ENCODE assay signal across 27 cellular contexts in genomic region chr1:40265298-40265697, GRCh38. TPM values are rescaled to one million over a fixed set of nuclear protein-coding genes. Genes with fewer than 3 reads are reported as not detected.
A peak's percentile ranks its signal among the peaks of the same experiment; 100 is the strongest.
DNase-seq lines count a peak whose midpoint lies in the region; ATAC-seq, FAIRE-seq and TF ChIP-seq lines count a peak whose summit lies in the region.
"Had no signal": no experiment of that assay in that cellular context is flagged by ENCODE, and none has a peak within 500 bp of the region (broad histone marks: within the 10 kb centered on the region; RNA-seq: fewer than 3 reads in every experiment).

No MANE protein-coding gene starts in this region.

- dilution Hi-C loops in keratinocyte (cut with MboI; ENCODE audit: extremely low pct_ligation_motif_present, low sequenced_read_pairs) = no loop called here

- H3K4me3 ChIP-seq in HepG2 (replicated peaks in 1 of 3; ENCODE audit: insufficient read depth in 1 of 3, low read depth in 2 of 3, low read length in 3 of 3) (no peak overlapping the region), right lobe of liver (no peak overlapping the region), keratinocyte (ENCODE audit: control insufficient read depth in 2 of 3, extremely low read depth in 1 of 3, insufficient read depth in 2 of 3, low read depth in 1 of 3, low read length in 3 of 3) (no peak overlapping the region)
- H3K4me3 ChIP-seq: BLaER1, SJCRH30 had no signal

- H2AFZ ChIP-seq in HepG2 (ENCODE audit: low read length) = no peak overlapping the region
- no peak overlapping the region for H2AFZ ChIP-seq in keratinocyte (ENCODE audit: control insufficient read depth, low read length)

- TF ChIP-seq EP300 in HepG2 (IDR thresholded peaks at IDR 0.05; ENCODE audit: low read depth in 2 of 2, low read length in 2 of 2) (no peak), HepG2 (CRISPR knock-in tag; IDR thresholded peaks at IDR 0.05; ENCODE audit: borderline replicate concordance) (no peak)

- ATAC-seq in HepG2 (no peak), right lobe of liver (no peak), GM18861 (IDR thresholded peaks at IDR 0.05; ENCODE audit: unreplicated experiment) (no peak)
- ATAC-seq: PC-3, Right ventricle myocardium inferior had no signal

- no peak for TF ChIP-seq RAD21 in HepG2 (CRISPR knock-in tag; IDR thresholded peaks at IDR 0.05)

- peaks cover 62% of the 10 kb centered on the region for H3K36me3 Mint-ChIP-seq in activated CD4-positive, alpha-beta T cell treated with anti-CD3 and anti-CD28 coated beads, Interleukin-2, amount 10 ng/mL, durations not matched to agents 24 days and 14 days (ENCODE audit: low read depth)

- H3K9me1 ChIP-seq in keratinocyte (ENCODE audit: control insufficient read depth, extremely low read depth, insufficient read depth, low read length) = no peaks in the 10 kb centered on the region

- H3K4me1 ChIP-seq in HepG2 (ENCODE audit: insufficient read depth, low read length) (no peaks in the 10 kb centered on the region), right lobe of liver (peaks cover 0 to 16% (median 3%) of the 10 kb centered on the region in 4 donors), keratinocyte (ENCODE audit: control insufficient read depth, extremely low read depth, insufficient read depth, low read length) (peaks cover 28% of the 10 kb centered on the region)
- H3K4me1 ChIP-seq: SJCRH30 had no signal

- CTCF ChIA-PET in HepG2 (lab: Yijun Ruan, JAX; ENCODE audit: low intra/inter-chr PET ratio, low total read pairs) = no interaction called here

- no TSS peak for BruUV-seq in HepG2 (replicated peaks; lab: Mats Ljungman, UMichigan)

- H3K27ac Mint-ChIP-seq in activated CD4-positive, alpha-beta T cell treated with anti-CD3 and anti-CD28 coated beads, Interleukin-2, amount 10 ng/mL, durations not matched to agents 24 days and 14 days = peak overlapping the region; percentile 5

- FAIRE-seq in HepG2 (lab: Jason Lieb, UNC) (no peak), keratinocyte (lab: Jason Lieb, UNC) (no peak)
- FAIRE-seq: H54 had no signal

- no peaks in the 10 kb centered on the region for H3K27me3 Mint-ChIP-seq in activated CD4-positive, alpha-beta T cell treated with anti-CD3 and anti-CD28 coated beads, Interleukin-2, amount 10 ng/mL, durations not matched to agents 24 days and 14 days
- H3K27me3 Mint-ChIP-seq: CD4-positive, CD25-positive, alpha-beta regulatory T cell had no signal

- intact Hi-C loops in activated CD4-positive, alpha-beta T cell treated with anti-CD3 and anti-CD28 coated beads, Interleukin-2, amount 10 ng/mL, durations not matched to agents 24 days and 14 days (cut with micrococcal nuclease) = loop anchor here (2.0 kb wide), 2 partner anchors 50 to 78 kb away; no protein-coding TSS in a partner anchor
- intact Hi-C loops in HepG2 (cut with micrococcal nuclease; ENCODE audit: unreplicated experiment) (no loop called here), right lobe of liver (cut with DNase I) (no loop called here)

- DNase-seq in activated CD4-positive, alpha-beta T cell treated with anti-CD3 and anti-CD28 coated beads, Interleukin-2, amount 10 ng/mL, durations not matched to agents 24 days and 14 days = no peak
- DNase-seq in activated CD4-positive, alpha-beta T cell treated with anti-CD3 and anti-CD28 coated beads for 4 hours = no peak
- DNase-seq in HepG2 (ENCODE audit: low spot score) = no peak
- DNase-seq in right lobe of liver = no peak
- DNase-seq in keratinocyte (ENCODE audit: low read depth, low spot score) = no peak
- no peak for DNase-seq in NCI-H82 (lab: John Stamatoyannopoulos, UW)
- no peak for DNase-seq in NCI-H510A (lab: John Stamatoyannopoulos, UW)
- DNase-seq: 8988T; CD4-positive, CD25-positive, alpha-beta regulatory T cell; Karpas-422; NCI-H1105; NCI-H1436 treated with DMSO at 0.1 percent for 48 hours; NCI-H187 treated with DMSO at 0.1 percent for 48 hours; NCI-H2171 treated with DMSO at 0.1 percent for 48 hours; NCI-H345; NCI-H524; NCI-H774; NK-92 treated with Interleukin-12 subunit alpha and Interleukin-12 subunit beta, amount 100 ng/mL, for 24 hours; PC-3; SJCRH30 had no signal

- POLR2A ChIA-PET in HepG2 (lab: Yijun Ruan, JAX) = no interaction called here

- no peak for TF ChIP-seq CTCF in HepG2 (CRISPR knock-in tag; IDR thresholded peaks at IDR 0.05)
- no peak for TF ChIP-seq CTCF in right lobe of liver (IDR thresholded peaks at IDR 0.05)
- TF ChIP-seq CTCF in keratinocyte (optimal IDR thresholded peaks at IDR 0.05 in 1 of 3, IDR thresholded peaks at IDR 0.05 in 1 of 3, conservative IDR thresholded peaks at IDR 0.05 in 1 of 3; ENCODE audit: extremely low read depth in 1 of 3, insufficient read depth in 2 of 3, low read length in 3 of 3) = no peak

- H3K9ac ChIP-seq in HepG2 (ENCODE audit: insufficient read depth, low read depth, low read length) (no peak overlapping the region), keratinocyte (ENCODE audit: control insufficient read depth, extremely low read depth, insufficient read depth, low read length) (no peak overlapping the region)
- H3K9ac ChIP-seq: BLaER1 had no signal

- in situ Hi-C loops in HepG2 (cut with HindIII; ENCODE audit: extremely low pct_ligation_motif_present, low pct_unique_long_range_greater_than_20kb) = no loop called here

- H4K20me1 ChIP-seq in HepG2 (ENCODE audit: insufficient read depth, low read length) = no peaks in the 10 kb centered on the region
- no peaks in the 10 kb centered on the region for H4K20me1 ChIP-seq in keratinocyte (ENCODE audit: control insufficient read depth, extremely low read depth, insufficient read depth, low read length)

- H3K9me3 Mint-ChIP-seq in activated CD4-positive, alpha-beta T cell treated with anti-CD3 and anti-CD28 coated beads, Interleukin-2, amount 10 ng/mL, durations not matched to agents 24 days and 14 days = no peaks in the 10 kb centered on the region
- H3K9me3 Mint-ChIP-seq: CD4-positive, CD25-positive, alpha-beta regulatory T cell had no signal

- peaks cover 42% of the 10 kb centered on the region for H3K4me1 Mint-ChIP-seq in activated CD4-positive, alpha-beta T cell treated with anti-CD3 and anti-CD28 coated beads, Interleukin-2, amount 10 ng/mL, durations not matched to agents 24 days and 14 days

- H3K27ac ChIP-seq in HepG2 (ENCODE audit: extremely low read length, insufficient read depth, low read length) (no peak overlapping the region), right lobe of liver (no peak overlapping the region), keratinocyte (ENCODE audit: control insufficient read depth, insufficient read depth, low read length) (peak overlapping the region; percentile 5)
- H3K27ac ChIP-seq: BLaER1, HL-60, SJCRH30 had no signal

- H3K4me3 Mint-ChIP-seq in activated CD4-positive, alpha-beta T cell treated with anti-CD3 and anti-CD28 coated beads, Interleukin-2, amount 10 ng/mL, durations not matched to agents 24 days and 14 days = no peak overlapping the region
- H3K4me3 Mint-ChIP-seq: CD4-positive, CD25-positive, alpha-beta regulatory T cell had no signal

- H3K9me3 ChIP-seq in HepG2 (ENCODE audit: low read length) (no peaks in the 10 kb centered on the region), right lobe of liver (no peaks in the 10 kb centered on the region), keratinocyte (ENCODE audit: control insufficient read depth, low read depth, low read length) (no peaks in the 10 kb centered on the region)
- H3K9me3 ChIP-seq: BLaER1, SJCRH30 had no signal

- H3K27me3 ChIP-seq in HepG2 (ENCODE audit: control insufficient read depth in 1 of 2, insufficient read depth in 2 of 2, low read length in 2 of 2) = no peaks in the 10 kb centered on the region
- H3K27me3 ChIP-seq in right lobe of liver = no peaks in the 10 kb centered on the region
- no peaks in the 10 kb centered on the region for H3K27me3 ChIP-seq in keratinocyte (ENCODE audit: control insufficient read depth, extremely low read depth, insufficient read depth, low read length)
- H3K27me3 ChIP-seq: BLaER1, SJCRH30 had no signal

- H3K4me2 ChIP-seq in HepG2 (ENCODE audit: low read depth, low read length) (no peak overlapping the region), keratinocyte (ENCODE audit: control insufficient read depth, extremely low read depth, insufficient read depth, low read depth, low read length) (no peak overlapping the region)
- H3K4me2 ChIP-seq: BLaER1 had no signal

- no peak for TF ChIP-seq POLR2A in HepG2 (IDR thresholded peaks at IDR 0.05; ENCODE audit: insufficient read depth in 1 of 2, low read depth in 2 of 2, low read length in 2 of 2)
- TF ChIP-seq POLR2A in right lobe of liver (IDR thresholded peaks at IDR 0.05) = no peak

- H3K79me2 ChIP-seq in HepG2 (ENCODE audit: insufficient read depth, low read length) (peaks cover 18% of the 10 kb centered on the region), keratinocyte (ENCODE audit: control insufficient read depth, insufficient read depth, low read length) (peaks cover 33% of the 10 kb centered on the region)

- H3K36me3 ChIP-seq in HepG2 (replicated peaks in 1 of 2; ENCODE audit: control insufficient read depth in 1 of 2, insufficient read depth in 2 of 2, low read length in 2 of 2) (peaks cover 7 to 48% of the 10 kb centered on the region in 2 experiments; a peak in 4 of 5 replicates), right lobe of liver (peaks cover 0 to 49% (median 17%) of the 10 kb centered on the region in 4 donors), keratinocyte (ENCODE audit: control insufficient read depth in 2 of 2, extremely low read depth in 1 of 2, insufficient read depth in 2 of 2, low read length in 2 of 2) (peaks cover 12 to 28% of the 10 kb centered on the region in 2 experiments)

RNA-seq across cellular contexts. Expression of gene ZMPSTE24, which starts 7.3 kb away (rescaled TPM):
- total RNA-seq in activated CD4-positive, alpha-beta T cell treated with anti-CD3 and anti-CD28 coated beads, Interleukin-2, amount 10 ng/mL, durations not matched to agents 24 days and 14 days = 50.4 and 50.8 TPM in 2 replicates
- total RNA-seq in HepG2 (2016; rRNA removed; fragmentation: Illumina TruSeq; extraction: Trizol) (43.1 and 60.2 TPM in 2 replicates), right lobe of liver (10 to 100 TPM; 21.1 to 36.9 (median 27.5) TPM)
- total RNA-seq in HepG2 (2016; cell fraction: cytosol; rRNA removed; fragmentation: Illumina TruSeq; extraction: Trizol; ENCODE audit: low read depth) = 5.6 and 6.4 TPM in 2 replicates
- 39.7 and 64.2 TPM in 2 replicates for total RNA-seq in HepG2 (2016; cell fraction: insoluble cytoplasmic fraction; rRNA removed; fragmentation: Illumina TruSeq; extraction: Trizol)
- 11.8 and 16.2 TPM in 2 replicates for total RNA-seq in HepG2 (2016; cell fraction: membrane; rRNA removed; fragmentation: Illumina TruSeq; extraction: Trizol)
- total RNA-seq in HepG2 (2016; cell fraction: nucleus; rRNA removed; fragmentation: Illumina TruSeq; extraction: Trizol) = 58.8 and 66.7 TPM in 2 replicates
- polyA plus RNA-seq in HepG2 (2011; rRNA removed) (12.0 and 13.6 TPM in 2 replicates), keratinocyte (34.0 to 73.4 TPM (median 44.9 TPM) in 3 replicates)
- polyA plus RNA-seq in HepG2 (2011; cell fraction: cytosol; rRNA removed) = 5.9 and 11.3 TPM in 2 replicates
- 2.2 and 4.6 TPM in 2 replicates for polyA plus RNA-seq in HepG2 (2011; cell fraction: nucleus; rRNA removed)
- polyA plus RNA-seq in HepG2 (2012) = 21.8 and 25.9 TPM in 2 replicates
- polyA plus RNA-seq in HepG2 (2016; cell fraction: cytosol; fragmentation: Illumina TruSeq; extraction: Trizol; ENCODE audit: low read depth) = 3.5 and 4.0 TPM in 2 replicates
- polyA plus RNA-seq in HepG2 (2016; cell fraction: insoluble cytoplasmic fraction; fragmentation: Illumina TruSeq; extraction: Trizol; ENCODE audit: low read depth) = 35.5 and 40.5 TPM in 2 replicates
- 9.8 and 10.4 TPM in 2 replicates for polyA plus RNA-seq in HepG2 (2016; cell fraction: membrane; fragmentation: Illumina TruSeq; extraction: Trizol; ENCODE audit: low read depth)
- 68.2 and 73.1 TPM in 2 replicates for polyA plus RNA-seq in HepG2 (2016; cell fraction: nucleus; fragmentation: Illumina TruSeq; extraction: Trizol; ENCODE audit: insufficient read depth, low read depth)
- 13.4 and 36.2 TPM in 2 replicates for polyA minus RNA-seq in HepG2 (2011; rRNA and poly(A)+ RNA removed; ENCODE audit: low replicate concordance)
- 25.1 and 28.4 TPM in 2 replicates for polyA minus RNA-seq in HepG2 (2011; cell fraction: cytosol; rRNA and poly(A)+ RNA removed)
- polyA minus RNA-seq in HepG2 (2011; cell fraction: nucleus; rRNA and poly(A)+ RNA removed) = 11.5 and 17.0 TPM in 2 replicates
- polyA plus RNA-seq in keratinocyte (2011; ENCODE audit: low read depth) = 16.4 TPM
- polyA plus RNA-seq in keratinocyte (2011; cell fraction: cytosol; rRNA removed) = 22.5 and 43.4 TPM in 2 replicates
- polyA plus RNA-seq in keratinocyte (2011; cell fraction: nucleus; rRNA removed) = 48.0 and 77.7 TPM in 2 replicates
- polyA plus RNA-seq in keratinocyte (2012; ENCODE audit: low replicate concordance) = 30.2 and 49.7 TPM in 2 replicates
- polyA minus RNA-seq in keratinocyte = 14.0 to 54.8 TPM (median 29.0 TPM) in 3 replicates
- polyA minus RNA-seq in keratinocyte (2011; cell fraction: cytosol; rRNA and poly(A)+ RNA removed) = 44.1 TPM
- 67.5 and 109 TPM in 2 replicates for polyA minus RNA-seq in keratinocyte (2011; cell fraction: nucleus; rRNA and poly(A)+ RNA removed)

RNA-seq across cellular contexts. Expression of gene TMCO2, which starts 17.6 kb away (rescaled TPM):
- not detected in 2 replicates for total RNA-seq in activated CD4-positive, alpha-beta T cell treated with anti-CD3 and anti-CD28 coated beads, Interleukin-2, amount 10 ng/mL, durations not matched to agents 24 days and 14 days
- total RNA-seq in HepG2 (2016; rRNA removed; fragmentation: Illumina TruSeq; extraction: Trizol) (not detected in 2 replicates), right lobe of liver (not detected)
- not detected in 2 replicates for total RNA-seq in HepG2 (2016; cell fraction: cytosol; rRNA removed; fragmentation: Illumina TruSeq; extraction: Trizol; ENCODE audit: low read depth)
- total RNA-seq in HepG2 (2016; cell fraction: insoluble cytoplasmic fraction; rRNA removed; fragmentation: Illumina TruSeq; extraction: Trizol) = not detected in 2 replicates
- total RNA-seq in HepG2 (2016; cell fraction: membrane; rRNA removed; fragmentation: Illumina TruSeq; extraction: Trizol) = not detected in 2 replicates
- total RNA-seq in HepG2 (2016; cell fraction: nucleus; rRNA removed; fragmentation: Illumina TruSeq; extraction: Trizol) = not detected in 2 replicates
- polyA plus RNA-seq in HepG2 (2011; rRNA removed) (not detected in 2 replicates), keratinocyte (not detected in 3 replicates)
- not detected in 2 replicates for polyA plus RNA-seq in HepG2 (2011; cell fraction: cytosol; rRNA removed)
- not detected in 2 replicates for polyA plus RNA-seq in HepG2 (2011; cell fraction: nucleus; rRNA removed)
- not detected in 2 replicates for polyA plus RNA-seq in HepG2 (2012)
- not detected in 2 replicates for polyA plus RNA-seq in HepG2 (2016; cell fraction: cytosol; fragmentation: Illumina TruSeq; extraction: Trizol; ENCODE audit: low read depth)
- not detected in 2 replicates for polyA plus RNA-seq in HepG2 (2016; cell fraction: insoluble cytoplasmic fraction; fragmentation: Illumina TruSeq; extraction: Trizol; ENCODE audit: low read depth)
- polyA plus RNA-seq in HepG2 (2016; cell fraction: membrane; fragmentation: Illumina TruSeq; extraction: Trizol; ENCODE audit: low read depth) = not detected in 2 replicates
- not detected in 2 replicates for polyA plus RNA-seq in HepG2 (2016; cell fraction: nucleus; fragmentation: Illumina TruSeq; extraction: Trizol; ENCODE audit: insufficient read depth, low read depth)
- polyA minus RNA-seq in HepG2 (2011; rRNA and poly(A)+ RNA removed; ENCODE audit: low replicate concordance) = 0.23 TPM in 1 of 2 replicates, not detected in the other
- not detected in 2 replicates for polyA minus RNA-seq in HepG2 (2011; cell fraction: cytosol; rRNA and poly(A)+ RNA removed)
- polyA minus RNA-seq in HepG2 (2011; cell fraction: nucleus; rRNA and poly(A)+ RNA removed) = 1.0 TPM in 1 of 2 replicates, not detected in the other
- polyA plus RNA-seq in keratinocyte (2011; ENCODE audit: low read depth) = not detected
- polyA plus RNA-seq in keratinocyte (2011; cell fraction: cytosol; rRNA removed) = not detected in 2 replicates
- not detected in 2 replicates for polyA plus RNA-seq in keratinocyte (2011; cell fraction: nucleus; rRNA removed)
- polyA plus RNA-seq in keratinocyte (2012; ENCODE audit: low replicate concordance) = not detected in 2 replicates
- not detected in 3 replicates for polyA minus RNA-seq in keratinocyte
- polyA minus RNA-seq in keratinocyte (2011; cell fraction: cytosol; rRNA and poly(A)+ RNA removed) = not detected
- polyA minus RNA-seq in keratinocyte (2011; cell fraction: nucleus; rRNA and poly(A)+ RNA removed) = not detected in 2 replicates
- total RNA-seq: CD4-positive, CD25-positive, alpha-beta regulatory T cell; M059J; PC-3; Right ventricle myocardium inferior; RPMI7951; SJCRH30 had no signal
- polyA plus RNA-seq: CD4-positive, CD25-positive, alpha-beta regulatory T cell had no signal

RNA-seq across cellular contexts. Expression of gene COL9A2, which starts 51.8 kb away (rescaled TPM):
- total RNA-seq in activated CD4-positive, alpha-beta T cell treated with anti-CD3 and anti-CD28 coated beads, Interleukin-2, amount 10 ng/mL, durations not matched to agents 24 days and 14 days = 14.5 and 14.6 TPM in 2 replicates
- total RNA-seq in HepG2 (2016; rRNA removed; fragmentation: Illumina TruSeq; extraction: Trizol) (8.9 and 26.9 TPM in 2 replicates), right lobe of liver (under 1 TPM; 0.16 to 0.99 (median 0.46) TPM)
- total RNA-seq in HepG2 (2016; cell fraction: cytosol; rRNA removed; fragmentation: Illumina TruSeq; extraction: Trizol; ENCODE audit: low read depth) = 2.3 and 2.9 TPM in 2 replicates
- 7.8 and 29.7 TPM in 2 replicates for total RNA-seq in HepG2 (2016; cell fraction: insoluble cytoplasmic fraction; rRNA removed; fragmentation: Illumina TruSeq; extraction: Trizol)
- total RNA-seq in HepG2 (2016; cell fraction: membrane; rRNA removed; fragmentation: Illumina TruSeq; extraction: Trizol) = 3.7 and 5.8 TPM in 2 replicates
- total RNA-seq in HepG2 (2016; cell fraction: nucleus; rRNA removed; fragmentation: Illumina TruSeq; extraction: Trizol) = 32.5 and 35.4 TPM in 2 replicates
- polyA plus RNA-seq in HepG2 (2011; rRNA removed) (20.2 and 34.7 TPM in 2 replicates), keratinocyte (1.2 to 3.0 TPM (median 1.6 TPM) in 3 replicates)
- polyA plus RNA-seq in HepG2 (2011; cell fraction: cytosol; rRNA removed) = 8.9 and 11.2 TPM in 2 replicates
- 329 and 347 TPM in 2 replicates for polyA plus RNA-seq in HepG2 (2011; cell fraction: nucleus; rRNA removed)
- 21.5 and 31.3 TPM in 2 replicates for polyA plus RNA-seq in HepG2 (2012)
- polyA plus RNA-seq in HepG2 (2016; cell fraction: cytosol; fragmentation: Illumina TruSeq; extraction: Trizol; ENCODE audit: low read depth) = 1.7 TPM in 2 replicates
- 7.6 TPM in 2 replicates for polyA plus RNA-seq in HepG2 (2016; cell fraction: insoluble cytoplasmic fraction; fragmentation: Illumina TruSeq; extraction: Trizol; ENCODE audit: low read depth)
- polyA plus RNA-seq in HepG2 (2016; cell fraction: membrane; fragmentation: Illumina TruSeq; extraction: Trizol; ENCODE audit: low read depth) = 3.5 and 4.0 TPM in 2 replicates
- polyA plus RNA-seq in HepG2 (2016; cell fraction: nucleus; fragmentation: Illumina TruSeq; extraction: Trizol; ENCODE audit: insufficient read depth, low read depth) = 108 and 112 TPM in 2 replicates
- polyA minus RNA-seq in HepG2 (2011; rRNA and poly(A)+ RNA removed; ENCODE audit: low replicate concordance) = 7.9 TPM in 1 of 2 replicates, not detected in the other
- 4.2 and 6.3 TPM in 2 replicates for polyA minus RNA-seq in HepG2 (2011; cell fraction: cytosol; rRNA and poly(A)+ RNA removed)
- polyA minus RNA-seq in HepG2 (2011; cell fraction: nucleus; rRNA and poly(A)+ RNA removed) = 18.2 and 21.9 TPM in 2 replicates
- polyA plus RNA-seq in keratinocyte (2011; ENCODE audit: low read depth) = 0.26 TPM
- polyA plus RNA-seq in keratinocyte (2011; cell fraction: cytosol; rRNA removed) = 1.3 and 1.7 TPM in 2 replicates
- polyA plus RNA-seq in keratinocyte (2011; cell fraction: nucleus; rRNA removed) = 1.4 and 1.5 TPM in 2 replicates
- 0.21 and 3.9 TPM in 2 replicates for polyA plus RNA-seq in keratinocyte (2012; ENCODE audit: low replicate concordance)
- polyA minus RNA-seq in keratinocyte = 0.89 to 2.9 TPM (median 1.3 TPM) in 3 replicates
- polyA minus RNA-seq in keratinocyte (2011; cell fraction: cytosol; rRNA and poly(A)+ RNA removed) = 2.3 TPM
- polyA minus RNA-seq in keratinocyte (2011; cell fraction: nucleus; rRNA and poly(A)+ RNA removed) = 0.63 and 0.78 TPM in 2 replicates
